In genomic region chr1:150627821-150628410, GRCh38 we compare ENCODE assay signal across 1 cellular context.
TF ChIP-seq lines count a peak whose summit lies in the region.

No MANE protein-coding gene starts in this region.

TF ChIP-seq in SK-N-SH, 30 proteins besides CTCF, POLR2A, EP300 and RAD21 (continued from another document):
- TF ChIP-seq MAX (IDR thresholded peaks at IDR 0.05; ENCODE audit: low read depth) (no peak), SMC3 (IDR thresholded peaks at IDR 0.05; ENCODE audit: low read depth, low read length) (no peak), TCF12 (IDR thresholded peaks at IDR 0.05) (no peak), FOXM1 (IDR thresholded peaks at IDR 0.05; ENCODE audit: low read depth) (no peak), MEF2A (IDR thresholded peaks at IDR 0.05; ENCODE audit: borderline replicate concordance, low read depth) (no peak), IRF3 (IDR thresholded peaks at IDR 0.05; ENCODE audit: low read depth, low read length) (no peak), EZH2phosphoT487 (IDR thresholded peaks at IDR 0.05; ENCODE audit: borderline replicate concordance, low read depth) (no peak)
